Comparison of ENCODE assay signal across 13 cellular contexts in the genomic region with DNA sequence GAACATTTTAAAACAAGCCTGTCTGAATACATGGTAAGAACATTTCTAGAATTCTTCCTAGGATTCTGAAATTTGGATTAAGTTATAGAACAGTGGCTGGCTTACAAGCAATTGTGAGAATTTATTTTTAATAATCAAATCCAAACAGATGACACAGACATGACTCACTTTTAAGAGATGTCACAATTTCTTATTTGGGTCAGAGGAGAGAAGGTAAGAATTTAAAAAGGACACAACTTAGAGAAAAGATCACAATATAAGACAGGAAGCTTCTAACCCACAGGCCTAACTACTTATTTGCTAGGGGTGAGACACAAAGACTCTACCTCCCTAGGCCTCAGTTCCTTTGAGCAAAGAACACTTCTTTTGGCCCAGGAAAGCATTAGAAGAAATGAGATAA. TPM values are rescaled to one million over a fixed set of nuclear protein-coding genes. Genes with fewer than 3 reads are reported as not detected.
A peak's percentile ranks its signal among the peaks of the same experiment; 100 is the strongest.
DNase-seq lines count a peak whose midpoint lies in the region; ATAC-seq and TF ChIP-seq lines count a peak whose summit lies in the region.
"Had no signal": no experiment of that assay in that cellular context is flagged by ENCODE, and none has a peak within 500 bp of the region (broad histone marks: within the 10 kb centered on the region; RNA-seq: fewer than 3 reads in every experiment).

No MANE protein-coding gene starts in this region.

- H3K36me3 ChIP-seq in BJ (ENCODE audit: control insufficient read depth, insufficient read depth, low read length), result peaks cover 19% of the 10 kb centered on the region

- ATAC-seq in HG02610 (IDR thresholded peaks at IDR 0.05; ENCODE audit: unreplicated experiment) (no peak), GM21528 (IDR thresholded peaks at IDR 0.05; ENCODE audit: low FRiP score, unreplicated experiment) (no peak)
- ATAC-seq: upper lobe of right lung had no signal

- H3K4me3 ChIP-seq in BJ (ENCODE audit: low read depth, low read length), result no peak overlapping the region
- H3K4me3 ChIP-seq: sigmoid colon, upper lobe of right lung had no signal

- POLR2A ChIA-PET in BJ (lab: Charles Lee), result no interaction called here

- no peaks in the 10 kb centered on the region for H3K27me3 ChIP-seq in BJ (ENCODE audit: control insufficient read depth, insufficient read depth, low read length)
- H3K27me3 ChIP-seq: sigmoid colon, upper lobe of right lung had no signal

- TF ChIP-seq CTCF in BJ (IDR thresholded peaks at IDR 0.05; ENCODE audit: insufficient read depth, low read depth, low read length), result no peak

- CTCF ChIA-PET in BJ (lab: Yijun Ruan, JAX), result interaction anchor here (0.7 kb wide), 1 partner anchor 54 kb away, joined by 3 read pairs; no protein-coding TSS in a partner anchor

- DNase-seq in BJ (ENCODE audit: low read depth) (peak; percentile 34), HT1080 (ENCODE audit: low read depth) (peak; percentile 16), astrocyte of the hippocampus (ENCODE audit: low read depth, low spot score) (peak; percentile 12), hepatic stellate cell (ENCODE audit: low spot score) (peak; percentile 46), putamen (ENCODE audit: low spot score) (no peak), DMS 273 (lab: John Stamatoyannopoulos, UW; ENCODE audit: unreplicated experiment) (no peak)
- DNase-seq: activated T-cell treated with anti-CD3 and anti-CD28 coated beads, Interleukin-2, amount 50 U/mL, for 48 hours; DMS 273 treated with DMSO at 0.1 percent for 48 hours; NCI-H187 treated with DMSO at 0.1 percent for 48 hours; sigmoid colon; upper lobe of right lung had no signal

RNA-seq across cellular contexts. Expression of gene ZZEF1, which starts 32.7 kb away (rescaled TPM):
- 14.9 and 17.5 TPM in 2 replicates for polyA plus RNA-seq in BJ (2011; rRNA removed)
- polyA minus RNA-seq in BJ (2011; rRNA and poly(A)+ RNA removed), result 55.8 and 58.3 TPM in 2 replicates
- total RNA-seq in HT1080 (2014; rRNA removed; shearing (Covaris generic)), result 22.5 and 27.3 TPM in 2 replicates
- 6.3 and 9.9 TPM in 2 replicates for polyA plus RNA-seq in HT1080 (2015; cell fraction: cytosol; rRNA removed)
- 34.1 and 38.0 TPM in 2 replicates for polyA plus RNA-seq in HT1080 (2015; cell fraction: nucleus; rRNA removed)

RNA-seq across cellular contexts. Expression of gene CYB5D2, which starts 32.8 kb away (rescaled TPM):
- polyA plus RNA-seq in BJ (2011; rRNA removed), result 31.6 and 56.4 TPM in 2 replicates
- 15.4 and 18.0 TPM in 2 replicates for polyA minus RNA-seq in BJ (2011; rRNA and poly(A)+ RNA removed)
- total RNA-seq in HT1080 (2014; rRNA removed; shearing (Covaris generic)), result 12.1 and 14.5 TPM in 2 replicates
- 23.9 and 27.4 TPM in 2 replicates for polyA plus RNA-seq in HT1080 (2015; cell fraction: cytosol; rRNA removed)
- polyA plus RNA-seq in HT1080 (2015; cell fraction: nucleus; rRNA removed), result 19.8 and 21.8 TPM in 2 replicates

Comparison
In these comparisons a context has a peak if more than half of its experiments do, and no peak if none do; other contexts are left out.
1. DNase-seq: peak in BJ (single experiment), HT1080 (single experiment), astrocyte of the hippocampus (single experiment) and hepatic stellate cell (single experiment); none in putamen (single experiment) and DMS 273 (single experiment).